ENCODE assay signal across 8 cellular contexts in the genomic region with DNA sequence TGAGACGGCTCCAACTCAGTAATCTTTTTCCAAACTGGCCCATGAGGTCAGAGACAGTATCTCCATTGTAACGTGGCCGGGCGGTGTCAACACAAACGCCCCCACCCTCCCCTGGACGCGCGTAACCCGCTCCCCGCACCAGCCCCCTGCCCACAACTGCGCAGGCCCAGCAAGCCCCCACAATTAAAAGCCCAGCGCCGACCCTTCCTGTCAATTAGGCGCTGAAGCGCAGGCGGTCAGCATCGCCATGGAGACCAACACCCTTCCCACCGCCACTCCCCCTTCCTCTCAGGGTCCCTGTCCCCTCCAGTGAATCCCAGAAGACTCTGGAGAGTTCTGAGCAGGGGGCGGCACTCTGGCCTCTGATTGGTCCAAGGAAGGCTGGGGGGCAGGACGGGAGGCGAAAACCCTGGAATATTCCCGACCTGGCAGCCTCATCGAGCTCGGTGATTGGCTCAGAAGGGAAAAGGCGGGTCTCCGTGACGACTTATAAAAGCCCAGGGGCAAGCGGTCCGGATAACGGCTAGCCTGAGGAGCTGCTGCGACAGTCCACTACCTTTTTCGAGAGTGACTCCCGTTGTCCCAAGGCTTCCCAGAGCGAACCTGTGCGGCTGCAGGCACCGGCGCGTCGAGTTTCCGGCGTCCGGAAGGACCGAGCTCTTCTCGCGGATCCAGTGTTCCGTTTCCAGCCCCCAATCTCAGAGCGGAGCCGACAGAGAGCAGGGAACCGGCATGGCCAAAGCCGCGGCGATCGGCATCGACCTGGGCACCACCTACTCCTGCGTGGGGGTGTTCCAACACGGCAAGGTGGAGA. TPM values are rescaled to one million over a fixed set of nuclear protein-coding genes. Genes with fewer than 3 reads are reported as not detected.
A peak's percentile ranks its signal among the peaks of the same experiment; 100 is the strongest.
DNase-seq lines count a peak whose midpoint lies in the region; ATAC-seq and TF ChIP-seq lines count a peak whose summit lies in the region.

A gene (plus strand): TSS at position 519 of the 814 bp plus-strand sequence. CDS start 214 bp downstream, at position 733.
A gene (minus strand): TSS at position 259 of the 814 bp plus-strand sequence. CDS start 3,311 bp downstream, outside the sequence.

- no peak within 1 kb of the TSS for H2AFZ ChIP-seq in fibroblast of lung (ENCODE audit: low read length)

- H3K4me1 ChIP-seq in fibroblast of lung (ENCODE audit: control insufficient read depth, extremely low read depth, insufficient read depth, low read length) (peaks cover 2% of the 10 kb centered on the region), mucosa of rectum (ENCODE audit: control insufficient read depth in 2 of 2, insufficient read depth in 2 of 2, low read length in 2 of 2) (peaks cover 19 to 29% of the 10 kb centered on the region in 2 donors)

- DNase-seq in ELR (ENCODE audit: low read depth) (peak; percentile 95), OCI-M2 (lab: John Stamatoyannopoulos, UW; ENCODE audit: unreplicated experiment) (peak; percentile 90), fibroblast of lung (ENCODE audit: low read depth in 2 of 2) (peak; percentile 95)
- peak; percentile 59 for DNase-seq in activated effector memory CD4-positive, alpha-beta T cell treated with Interleukin-2 at 50 U/mL for 16 hours
- peak; percentile 66 for DNase-seq in stimulated activated naive CD4-positive, alpha-beta T cell treated with Interleukin-2 at 50 U/mL for 16 hours (lab: John Stamatoyannopoulos, UW)

- H3K79me2 ChIP-seq in fibroblast of lung (ENCODE audit: control insufficient read depth, insufficient read depth, low read length), result peaks cover 21% of the 10 kb centered on the region

- peak; percentile 33 for ATAC-seq in HG03565 (IDR thresholded peaks at IDR 0.05; ENCODE audit: unreplicated experiment)
- ATAC-seq in HG03039 (IDR thresholded peaks at IDR 0.05; ENCODE audit: unreplicated experiment), result no peak

- H3K27me3 ChIP-seq in fibroblast of lung (ENCODE audit: control insufficient read depth, insufficient read depth, low read length) (no peaks in the 10 kb centered on the region), mucosa of rectum (ENCODE audit: control insufficient read depth in 2 of 2, insufficient read depth in 2 of 2, low read length in 2 of 2) (no peaks in the 10 kb centered on the region)

- peak within 1 kb of the TSS; percentile 42 to 82 (median 76) for H3K4me3 ChIP-seq in fibroblast of lung (replicated peaks in 1 of 4; ENCODE audit: control extremely low read depth in 1 of 4, insufficient read depth in 1 of 4, low read depth in 3 of 4, low read length in 4 of 4)
- H3K4me3 ChIP-seq in mucosa of rectum (ENCODE audit: low read length in 2 of 2), result peak within 1 kb of the TSS; percentile 76 to 84

- H3K9me3 ChIP-seq in fibroblast of lung (ENCODE audit: control insufficient read depth, insufficient read depth, low read depth, low read length) (no peaks in the 10 kb centered on the region), mucosa of rectum (ENCODE audit: control insufficient read depth in 2 of 2, low read length in 2 of 2) (no peaks in the 10 kb centered on the region)

- H4K20me1 ChIP-seq in fibroblast of lung (ENCODE audit: control insufficient read depth, extremely low read depth, insufficient read depth, low read length), result no peaks in the 10 kb centered on the region

- TF ChIP-seq CTCF in fibroblast of lung (conservative IDR thresholded peaks at IDR 0.05 in 1 of 2, IDR thresholded peaks at IDR 0.05 in 1 of 2; ENCODE audit: low read depth in 1 of 2, low read length in 2 of 2), result no peak

- H3K27ac ChIP-seq in fibroblast of lung (ENCODE audit: insufficient read depth, low read length) (peak within 1 kb of the TSS; percentile 57), mucosa of rectum (ENCODE audit: low read depth in 2 of 2, low read length in 2 of 2) (peak within 1 kb of the TSS; percentile 97 to 99)

- H3K36me3 ChIP-seq in fibroblast of lung (ENCODE audit: control insufficient read depth, insufficient read depth, low read length) (no peaks in the 10 kb centered on the region), mucosa of rectum (ENCODE audit: control insufficient read depth in 2 of 2, insufficient read depth in 2 of 2, low read length in 2 of 2) (peaks cover 0 to 2% of the 10 kb centered on the region in 2 donors)

- H3K9ac ChIP-seq in fibroblast of lung (ENCODE audit: insufficient read depth, low read length) (peak within 1 kb of the TSS; percentile 48), mucosa of rectum (ENCODE audit: low read depth in 1 of 2, low read length in 2 of 2) (peak within 1 kb of the TSS; percentile 80 to 83)

- peak within 1 kb of the TSS; percentile 89 for H3K4me2 ChIP-seq in fibroblast of lung (ENCODE audit: extremely low read depth, insufficient read depth, low read length)

RNA-seq across cellular contexts. Expression of the first gene that starts in this region (rescaled TPM):
- 70.0 and 111 TPM in 2 replicates for total RNA-seq in fibroblast of lung
- polyA plus RNA-seq in fibroblast of lung, result 61.2 and 66.3 TPM in 2 replicates
- polyA plus RNA-seq in fibroblast of lung (2012), result 98.8 and 107 TPM in 2 replicates
- polyA minus RNA-seq in fibroblast of lung (ENCODE audit: low replicate concordance), result 38.5 and 40.2 TPM in 2 replicates

RNA-seq across cellular contexts. Expression of the second gene that starts in this region (rescaled TPM):
- total RNA-seq in fibroblast of lung, result 2.1 and 3.1 TPM in 2 replicates
- polyA plus RNA-seq in fibroblast of lung, result 0.74 and 0.75 TPM in 2 replicates
- polyA plus RNA-seq in fibroblast of lung (2012), result 0.98 and 1.1 TPM in 2 replicates
- polyA minus RNA-seq in fibroblast of lung (ENCODE audit: low replicate concordance), result 0.26 TPM in 1 of 2 replicates, not detected in the other
